Comparison of ENCODE assay signal across 26 cellular contexts in the genomic region with DNA sequence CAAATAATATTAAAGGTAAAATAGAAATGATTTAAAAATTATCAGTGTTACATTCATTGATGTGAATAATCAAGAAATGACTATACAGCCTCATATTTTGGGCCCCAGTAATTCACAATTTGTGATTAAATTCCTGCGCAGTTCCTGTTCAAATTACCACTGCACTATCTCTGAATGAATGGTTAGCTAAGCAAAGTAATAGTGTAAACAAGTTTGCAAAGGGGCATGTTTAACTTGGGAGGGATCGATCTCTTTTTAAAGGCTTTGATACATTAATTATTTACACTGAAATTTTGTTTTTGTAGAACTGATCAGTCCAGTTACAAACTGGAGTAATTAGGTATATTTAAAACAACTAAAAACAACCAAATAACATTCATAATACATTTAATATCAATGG.
A peak's percentile ranks its signal among the peaks of the same experiment; 100 is the strongest.
DNase-seq lines count a peak whose midpoint lies in the region; ATAC-seq, FAIRE-seq and TF ChIP-seq lines count a peak whose summit lies in the region.
"Had no signal": no experiment of that assay in that cellular context is flagged by ENCODE, and none has a peak within 500 bp of the region (broad histone marks: within the 10 kb centered on the region; RNA-seq: fewer than 3 reads in every experiment).

No MANE protein-coding gene starts in this region.

- TF ChIP-seq POLR2A in HepG2 (IDR thresholded peaks at IDR 0.05; ENCODE audit: insufficient read depth in 1 of 2, low read depth in 2 of 2, low read length in 2 of 2) (no peak), right lobe of liver (IDR thresholded peaks at IDR 0.05) (no peak), sigmoid colon (IDR thresholded peaks at IDR 0.05) (no peak)

- H3K79me2 ChIP-seq in astrocyte (ENCODE audit: insufficient read depth, low read length) (no peaks in the 10 kb centered on the region), HepG2 (ENCODE audit: insufficient read depth, low read length) (no peaks in the 10 kb centered on the region)

- no peaks in the 10 kb centered on the region for H3K36me3 Mint-ChIP-seq in astrocyte (ENCODE audit: low read depth, unreplicated experiment)
- H3K36me3 Mint-ChIP-seq: CD14-positive monocyte; CD4-positive, alpha-beta memory T cell; CD4-positive, CD25-positive, alpha-beta regulatory T cell; CD8-positive, alpha-beta memory T cell had no signal

- H3K4me3 ChIP-seq in astrocyte (ENCODE audit: insufficient read depth, low read depth, low read length) (no peak overlapping the region), HepG2 (replicated peaks in 1 of 3; ENCODE audit: insufficient read depth in 1 of 3, low read depth in 2 of 3, low read length in 3 of 3) (no peak overlapping the region), right lobe of liver (no peak overlapping the region), sigmoid colon (no peak overlapping the region)
- H3K4me3 ChIP-seq: BLaER1, GM12878 had no signal

- H3K27ac ChIP-seq in astrocyte (ENCODE audit: low read depth, low read length) (no peak overlapping the region), HepG2 (ENCODE audit: extremely low read length, insufficient read depth, low read length) (no peak overlapping the region), right lobe of liver (peak overlapping the region in 1 of 3 donors; percentile 52), sigmoid colon (no peak overlapping the region)
- H3K27ac ChIP-seq: BLaER1 had no signal

- no peak overlapping the region for H3K4me3 Mint-ChIP-seq in astrocyte (ENCODE audit: unreplicated experiment)
- H3K4me3 Mint-ChIP-seq: CD14-positive monocyte; CD4-positive, alpha-beta memory T cell; CD4-positive, CD25-positive, alpha-beta regulatory T cell; CD8-positive, alpha-beta memory T cell had no signal

- 0% methylated on average over 2 of the region's 2 CpGs for WGBS in HepG2 (ENCODE audit: low lambda C conversion rate)
- WGBS in right lobe of liver (ENCODE audit: insufficient coverage, low coverage, low lambda C conversion rate, missing lambda C conversion rate): 33% methylated on average over 2 of the region's 2 CpGs
- WGBS in sigmoid colon, 2 donors: 80 to 93% methylated on average over 2 of the region's 2 CpGs

- DNase-seq in astrocyte (ENCODE audit: low read depth) (no peak), HepG2 (ENCODE audit: low spot score) (no peak), right lobe of liver (no peak), SW480 (ENCODE audit: low spot score) (no peak), sigmoid colon (no peak), ACHN (no peak)
- DNase-seq: 8988T; BE2C; C1 segment of cervical spinal cord; CD4-positive, alpha-beta memory T cell; CD4-positive, CD25-positive, alpha-beta regulatory T cell; CD8-positive, alpha-beta memory T cell; COR-L47; DMS 273 treated with DMSO at 0.1 percent for 48 hours; DMS153; DMS53; DMS79; DND-41; EL; GDM1 had no signal

- TF ChIP-seq CTCF in astrocyte (IDR thresholded peaks at IDR 0.05; ENCODE audit: insufficient read depth, low read depth, low read length): no peak
- TF ChIP-seq CTCF in HepG2 (CRISPR knock-in tag; IDR thresholded peaks at IDR 0.05): no peak
- TF ChIP-seq CTCF in right lobe of liver (IDR thresholded peaks at IDR 0.05): no peak
- TF ChIP-seq CTCF in sigmoid colon (IDR thresholded peaks at IDR 0.05): no peak

- H3K36me3 ChIP-seq in astrocyte (ENCODE audit: insufficient read depth, low read length) (no peaks in the 10 kb centered on the region), HepG2 (replicated peaks in 1 of 2; ENCODE audit: control insufficient read depth in 1 of 2, insufficient read depth in 2 of 2, low read length in 2 of 2) (no peaks in the 10 kb centered on the region), right lobe of liver (no peaks in the 10 kb centered on the region), sigmoid colon (no peaks in the 10 kb centered on the region)
- H3K36me3 ChIP-seq: BE2C, BLaER1 had no signal

- no peaks in the 10 kb centered on the region for H3K27me3 Mint-ChIP-seq in astrocyte (ENCODE audit: low read depth, unreplicated experiment)
- H3K27me3 Mint-ChIP-seq: CD4-positive, CD25-positive, alpha-beta regulatory T cell had no signal

- H2AFZ ChIP-seq in astrocyte (ENCODE audit: low read depth, low read length) (no peak overlapping the region), HepG2 (ENCODE audit: low read length) (no peak overlapping the region)

- POLR2A ChIA-PET in HepG2 (lab: Yijun Ruan, JAX): no interaction called here

- H3K4me2 ChIP-seq in astrocyte (ENCODE audit: low read length) (no peak overlapping the region), HepG2 (ENCODE audit: low read depth, low read length) (no peak overlapping the region; the same call in 1 of the 2 replicates)
- H3K4me2 ChIP-seq: BLaER1 had no signal

- in situ Hi-C loops in HepG2 (cut with HindIII; ENCODE audit: extremely low pct_ligation_motif_present, low pct_unique_long_range_greater_than_20kb) (no loop called here), ACHN (cut with HindIII; ENCODE audit: low pct_ligation_motif_present, low pct_unique_long_range_greater_than_20kb, low sequenced_read_pairs) (no loop called here)

- H3K4me1 ChIP-seq in astrocyte (ENCODE audit: insufficient read depth, low read length) (no peaks in the 10 kb centered on the region), HepG2 (ENCODE audit: insufficient read depth, low read length) (no peaks in the 10 kb centered on the region), right lobe of liver (peaks cover 0 to 18% (median 0%) of the 10 kb centered on the region in 4 donors), sigmoid colon (no peaks in the 10 kb centered on the region)
- H3K4me1 ChIP-seq: BE2C, BLaER1 had no signal

- peak; percentile 9 for FAIRE-seq in astrocyte (lab: Jason Lieb, UNC)
- no peak for FAIRE-seq in HepG2 (lab: Jason Lieb, UNC)
- FAIRE-seq: A204.1, GM12878, GM12892, GM18507 had no signal

- no peak for TF ChIP-seq RAD21 in HepG2 (CRISPR knock-in tag; IDR thresholded peaks at IDR 0.05)

- no TSS peak for BruUV-seq in HepG2 (replicated peaks; lab: Mats Ljungman, UMichigan)

- H3K9ac ChIP-seq in astrocyte (ENCODE audit: low read length) (no peak overlapping the region), HepG2 (ENCODE audit: insufficient read depth, low read depth, low read length) (no peak overlapping the region)
- H3K9ac ChIP-seq: BLaER1 had no signal

- H3K9me3 Mint-ChIP-seq in astrocyte (ENCODE audit: unreplicated experiment): peaks cover 2% of the 10 kb centered on the region
- H3K9me3 Mint-ChIP-seq: CD4-positive, alpha-beta memory T cell; CD8-positive, alpha-beta memory T cell had no signal

- H3K4me1 Mint-ChIP-seq in astrocyte (ENCODE audit: low read depth, unreplicated experiment): no peaks in the 10 kb centered on the region
- H3K4me1 Mint-ChIP-seq: CD14-positive monocyte; CD4-positive, alpha-beta memory T cell; CD4-positive, CD25-positive, alpha-beta regulatory T cell; CD8-positive, alpha-beta memory T cell had no signal

- peak; percentile 49; the same call in 1 of the 3 replicates for ATAC-seq in HepG2
- peak; percentile 46 to 83 (median 72) for ATAC-seq in right lobe of liver
- ATAC-seq: GM12878 had no signal

- CTCF ChIA-PET in HepG2 (lab: Yijun Ruan, JAX; ENCODE audit: low intra/inter-chr PET ratio, low total read pairs): no interaction called here

- intact Hi-C loops in HepG2 (cut with micrococcal nuclease; ENCODE audit: unreplicated experiment): no loop called here
- intact Hi-C loops in right lobe of liver (cut with DNase I): no loop called here
- intact Hi-C loops in sigmoid colon (cut with DNase I): no loop called here

- H3K27ac Mint-ChIP-seq in astrocyte (ENCODE audit: unreplicated experiment): no peak overlapping the region
- H3K27ac Mint-ChIP-seq: CD14-positive monocyte; CD4-positive, alpha-beta memory T cell; CD4-positive, CD25-positive, alpha-beta regulatory T cell; CD8-positive, alpha-beta memory T cell had no signal

- H3K27me3 ChIP-seq in astrocyte (ENCODE audit: insufficient read depth, low read length) (no peaks in the 10 kb centered on the region), HepG2 (ENCODE audit: control insufficient read depth in 1 of 2, insufficient read depth in 2 of 2, low read length in 2 of 2) (no peaks in the 10 kb centered on the region), right lobe of liver (no peaks in the 10 kb centered on the region), sigmoid colon (no peaks in the 10 kb centered on the region)
- H3K27me3 ChIP-seq: BE2C had no signal

- H3K9me3 ChIP-seq in astrocyte (ENCODE audit: insufficient read depth, low read depth, low read length) (no peaks in the 10 kb centered on the region), HepG2 (ENCODE audit: low read length) (no peaks in the 10 kb centered on the region), right lobe of liver (no peaks in the 10 kb centered on the region), sigmoid colon (no peaks in the 10 kb centered on the region)
- H3K9me3 ChIP-seq: BE2C, BLaER1 had no signal

- no peak for TF ChIP-seq EP300 in HepG2 (IDR thresholded peaks at IDR 0.05; ENCODE audit: low read depth in 2 of 2, low read length in 2 of 2)
- TF ChIP-seq EP300 in HepG2 (CRISPR knock-in tag; IDR thresholded peaks at IDR 0.05; ENCODE audit: borderline replicate concordance): no peak
- TF ChIP-seq EP300 in sigmoid colon (IDR thresholded peaks at IDR 0.05): no peak

- H4K20me1 ChIP-seq in astrocyte (ENCODE audit: insufficient read depth, low read length) (no peaks in the 10 kb centered on the region), HepG2 (ENCODE audit: insufficient read depth, low read length) (no peaks in the 10 kb centered on the region)
- H4K20me1 ChIP-seq: BLaER1 had no signal

TF ChIP-seq in HepG2, 621 proteins besides CTCF, POLR2A, EP300 and RAD21 (continues in another document):
- TF ChIP-seq ONECUT2 (CRISPR knock-in tag; IDR thresholded peaks at IDR 0.05) (0 out of 2 replicates have a peak, but pooled peaks have one; percentile 31), KLF12 (CRISPR knock-in tag; IDR thresholded peaks at IDR 0.05; ENCODE audit: borderline replicate concordance) (no peak), ADNP (CRISPR knock-in tag; IDR thresholded peaks at IDR 0.05) (no peak), DDIT3 (CRISPR knock-in tag; IDR thresholded peaks at IDR 0.05) (no peak), ZNF468 (CRISPR knock-in tag; IDR thresholded peaks at IDR 0.05) (no peak), ESRRA (CRISPR knock-in tag; IDR thresholded peaks at IDR 0.05; ENCODE audit: low read depth) (no peak)
- TF ChIP-seq, protein P1, sequence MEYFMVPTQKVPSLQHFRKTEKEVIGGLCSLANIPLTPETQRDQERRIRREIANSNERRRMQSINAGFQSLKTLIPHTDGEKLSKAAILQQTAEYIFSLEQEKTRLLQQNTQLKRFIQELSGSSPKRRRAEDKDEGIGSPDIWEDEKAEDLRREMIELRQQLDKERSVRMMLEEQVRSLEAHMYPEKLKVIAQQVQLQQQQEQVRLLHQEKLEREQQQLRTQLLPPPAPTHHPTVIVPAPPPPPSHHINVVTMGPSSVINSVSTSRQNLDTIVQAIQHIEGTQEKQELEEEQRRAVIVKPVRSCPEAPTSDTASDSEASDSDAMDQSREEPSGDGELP (IDR thresholded peaks at IDR 0.05; ENCODE audit: borderline replicate concordance, low read depth): no peak
